In genomic region chrX:123085311-123085940, GRCh38 we compare ENCODE assay signal across 1 cellular context.
TF ChIP-seq lines count a peak whose summit lies in the region.

No MANE protein-coding gene starts in this region.

TF ChIP-seq in HepG2, 621 proteins besides CTCF, POLR2A, EP300 and RAD21 (continued from another document):
- TF ChIP-seq, protein P1, sequence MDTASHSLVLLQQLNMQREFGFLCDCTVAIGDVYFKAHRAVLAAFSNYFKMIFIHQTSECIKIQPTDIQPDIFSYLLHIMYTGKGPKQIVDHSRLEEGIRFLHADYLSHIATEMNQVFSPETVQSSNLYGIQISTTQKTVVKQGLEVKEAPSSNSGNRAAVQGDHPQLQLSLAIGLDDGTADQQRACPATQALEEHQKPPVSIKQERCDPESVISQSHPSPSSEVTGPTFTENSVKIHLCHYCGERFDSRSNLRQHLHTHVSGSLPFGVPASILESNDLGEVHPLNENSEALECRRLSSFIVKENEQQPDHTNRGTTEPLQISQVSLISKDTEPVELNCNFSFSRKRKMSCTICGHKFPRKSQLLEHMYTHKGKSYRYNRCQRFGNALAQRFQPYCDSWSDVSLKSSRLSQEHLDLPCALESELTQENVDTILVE (CRISPR knock-in tag; IDR thresholded peaks at IDR 0.05): no peak
- no peak for TF ChIP-seq WIZ (CRISPR knock-in tag; IDR thresholded peaks at IDR 0.05)
- no peak for TF ChIP-seq ZNF343 (CRISPR knock-in tag; IDR thresholded peaks at IDR 0.05)
- TF ChIP-seq, protein P2, sequence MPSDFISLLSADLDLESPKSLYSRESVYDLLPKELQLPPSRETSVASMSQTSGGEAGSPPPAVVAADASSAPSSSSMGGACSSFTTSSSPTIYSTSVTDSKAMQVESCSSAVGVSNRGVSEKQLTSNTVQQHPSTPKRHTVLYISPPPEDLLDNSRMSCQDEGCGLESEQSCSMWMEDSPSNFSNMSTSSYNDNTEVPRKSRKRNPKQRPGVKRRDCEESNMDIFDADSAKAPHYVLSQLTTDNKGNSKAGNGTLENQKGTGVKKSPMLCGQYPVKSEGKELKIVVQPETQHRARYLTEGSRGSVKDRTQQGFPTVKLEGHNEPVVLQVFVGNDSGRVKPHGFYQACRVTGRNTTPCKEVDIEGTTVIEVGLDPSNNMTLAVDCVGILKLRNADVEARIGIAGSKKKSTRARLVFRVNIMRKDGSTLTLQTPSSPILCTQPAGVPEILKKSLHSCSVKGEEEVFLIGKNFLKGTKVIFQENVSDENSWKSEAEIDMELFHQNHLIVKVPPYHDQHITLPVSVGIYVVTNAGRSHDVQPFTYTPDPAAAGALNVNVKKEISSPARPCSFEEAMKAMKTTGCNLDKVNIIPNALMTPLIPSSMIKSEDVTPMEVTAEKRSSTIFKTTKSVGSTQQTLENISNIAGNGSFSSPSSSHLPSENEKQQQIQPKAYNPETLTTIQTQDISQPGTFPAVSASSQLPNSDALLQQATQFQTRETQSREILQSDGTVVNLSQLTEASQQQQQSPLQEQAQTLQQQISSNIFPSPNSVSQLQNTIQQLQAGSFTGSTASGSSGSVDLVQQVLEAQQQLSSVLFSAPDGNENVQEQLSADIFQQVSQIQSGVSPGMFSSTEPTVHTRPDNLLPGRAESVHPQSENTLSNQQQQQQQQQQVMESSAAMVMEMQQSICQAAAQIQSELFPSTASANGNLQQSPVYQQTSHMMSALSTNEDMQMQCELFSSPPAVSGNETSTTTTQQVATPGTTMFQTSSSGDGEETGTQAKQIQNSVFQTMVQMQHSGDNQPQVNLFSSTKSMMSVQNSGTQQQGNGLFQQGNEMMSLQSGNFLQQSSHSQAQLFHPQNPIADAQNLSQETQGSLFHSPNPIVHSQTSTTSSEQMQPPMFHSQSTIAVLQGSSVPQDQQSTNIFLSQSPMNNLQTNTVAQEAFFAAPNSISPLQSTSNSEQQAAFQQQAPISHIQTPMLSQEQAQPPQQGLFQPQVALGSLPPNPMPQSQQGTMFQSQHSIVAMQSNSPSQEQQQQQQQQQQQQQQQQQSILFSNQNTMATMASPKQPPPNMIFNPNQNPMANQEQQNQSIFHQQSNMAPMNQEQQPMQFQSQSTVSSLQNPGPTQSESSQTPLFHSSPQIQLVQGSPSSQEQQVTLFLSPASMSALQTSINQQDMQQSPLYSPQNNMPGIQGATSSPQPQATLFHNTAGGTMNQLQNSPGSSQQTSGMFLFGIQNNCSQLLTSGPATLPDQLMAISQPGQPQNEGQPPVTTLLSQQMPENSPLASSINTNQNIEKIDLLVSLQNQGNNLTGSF (CRISPR knock-in tag; IDR thresholded peaks at IDR 0.05): no peak
- peak; percentile 21; the same call in 1 of the 2 replicates for TF ChIP-seq FOXO1 (CRISPR knock-in tag; IDR thresholded peaks at IDR 0.05)
- TF ChIP-seq, protein P3, sequence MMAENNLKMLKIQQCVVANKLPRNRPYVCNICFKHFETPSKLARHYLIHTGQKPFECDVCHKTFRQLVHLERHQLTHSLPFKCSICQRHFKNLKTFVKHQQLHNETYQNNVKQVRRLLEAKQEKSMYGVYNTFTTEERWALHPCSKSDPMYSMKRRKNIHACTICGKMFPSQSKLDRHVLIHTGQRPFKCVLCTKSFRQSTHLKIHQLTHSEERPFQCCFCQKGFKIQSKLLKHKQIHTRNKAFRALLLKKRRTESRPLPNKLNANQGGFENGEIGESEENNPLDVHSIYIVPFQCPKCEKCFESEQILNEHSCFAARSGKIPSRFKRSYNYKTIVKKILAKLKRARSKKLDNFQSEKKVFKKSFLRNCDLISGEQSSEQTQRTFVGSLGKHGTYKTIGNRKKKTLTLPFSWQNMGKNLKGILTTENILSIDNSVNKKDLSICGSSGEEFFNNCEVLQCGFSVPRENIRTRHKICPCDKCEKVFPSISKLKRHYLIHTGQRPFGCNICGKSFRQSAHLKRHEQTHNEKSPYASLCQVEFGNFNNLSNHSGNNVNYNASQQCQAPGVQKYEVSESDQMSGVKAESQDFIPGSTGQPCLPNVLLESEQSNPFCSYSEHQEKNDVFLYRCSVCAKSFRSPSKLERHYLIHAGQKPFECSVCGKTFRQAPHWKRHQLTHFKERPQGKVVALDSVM (CRISPR knock-in tag; IDR thresholded peaks at IDR 0.05): no peak
- TF ChIP-seq KDM5A (IDR thresholded peaks at IDR 0.05; ENCODE audit: borderline replicate concordance, low read length): no peak
- TF ChIP-seq ZNF564 (CRISPR knock-in tag; IDR thresholded peaks at IDR 0.05): peak; percentile 96
- no peak for TF ChIP-seq IKZF1 (IDR thresholded peaks at IDR 0.05)
- TF ChIP-seq DPF2 (CRISPR knock-in tag; IDR thresholded peaks at IDR 0.05; ENCODE audit: borderline replicate concordance, low read depth): no peak
- no peak for TF ChIP-seq TP53 (CRISPR knock-in tag; conservative IDR thresholded peaks at IDR 0.05)
- no peak for TF ChIP-seq SOX6 (IDR thresholded peaks at IDR 0.05)
- 0 out of 2 replicates have a peak, but pooled peaks have one; percentile 26 for TF ChIP-seq SOX6 (CRISPR knock-in tag; IDR thresholded peaks at IDR 0.05)
- TF ChIP-seq ZNF12 (CRISPR knock-in tag; IDR thresholded peaks at IDR 0.05): peak; percentile 95
- TF ChIP-seq ATF7-NPFF (CRISPR knock-in tag; IDR thresholded peaks at IDR 0.05; ENCODE audit: low read depth): no peak
- no peak for TF ChIP-seq ZNF556 (CRISPR knock-in tag; IDR thresholded peaks at IDR 0.05; ENCODE audit: borderline replicate concordance)
- TF ChIP-seq TCF7 (IDR thresholded peaks at IDR 0.05; ENCODE audit: low read depth): peak; percentile 52; the same call in 1 of the 2 replicates
